13 cellular contexts compared by ENCODE assay signal in the genomic region with DNA sequence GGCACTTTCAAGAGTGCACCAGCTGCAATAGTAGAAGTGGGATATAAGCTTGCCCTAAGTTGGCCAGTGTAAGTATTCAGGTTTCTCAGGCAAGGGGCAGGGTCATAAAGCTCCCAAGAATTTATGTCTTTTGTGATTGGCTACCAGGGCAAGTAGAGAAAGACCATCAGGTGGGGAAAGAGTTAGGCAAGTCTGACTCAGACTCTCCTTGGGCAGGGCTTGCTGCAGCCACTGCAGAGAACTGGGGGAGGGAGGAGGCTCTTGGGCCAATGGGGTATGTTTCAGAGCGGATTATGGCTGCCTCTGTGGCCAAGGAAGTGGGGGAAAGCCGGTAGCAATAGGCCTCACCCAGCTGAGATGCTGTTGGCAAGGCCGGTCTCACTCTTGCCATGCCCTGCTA.
"Had no signal": no experiment of that assay in that cellular context is flagged by ENCODE, and none has a peak within 500 bp of the region (broad histone marks: within the 10 kb centered on the region; RNA-seq: fewer than 3 reads in every experiment).

No MANE protein-coding gene starts in this region.

- DNase-seq: activated CD4-positive, alpha-beta T cell treated with anti-CD3 and anti-CD28 coated beads, Interleukin-2, amount 50 U/mL, for 1 hour; activated naive CD4-positive, alpha-beta T cell; activated T-cell treated with anti-CD3 and anti-CD28 coated beads for 4 hours; hippocampal formation; kidney; left ventricle myocardium inferior; mesenchymal stem cell; naive thymus-derived CD8-positive, alpha-beta T cell; posterior cingulate gyrus; small intestine had no signal

- H3K9me3 ChIP-seq: neutrophil, right atrium auricular region had no signal

- H3K4me1 ChIP-seq: right atrium auricular region had no signal

- H3K27me3 ChIP-seq: cardiac muscle cell, right atrium auricular region had no signal

- H3K4me3 ChIP-seq: cardiac muscle cell, left ventricle myocardium inferior, right atrium auricular region had no signal

- H3K27ac ChIP-seq: cardiac muscle cell, left ventricle myocardium inferior, neutrophil, right atrium auricular region had no signal

- H3K36me3 ChIP-seq: cardiac muscle cell, left ventricle myocardium inferior, neutrophil, right atrium auricular region had no signal
